ENCODE assay signal across 13 cellular contexts in genomic region chr12:104748790-104749189, GRCh38.
DNase-seq lines count a peak whose midpoint lies in the region; ATAC-seq and TF ChIP-seq lines count a peak whose summit lies in the region.
"Had no signal": no experiment of that assay in that cellular context is flagged by ENCODE, and none has a peak within 500 bp of the region (broad histone marks: within the 10 kb centered on the region; RNA-seq: fewer than 3 reads in every experiment).

No MANE protein-coding gene starts in this region.

- no peak for TF ChIP-seq CTCF in AG10803 (conservative IDR thresholded peaks at IDR 0.05; ENCODE audit: low read length)

- H3K4me3 ChIP-seq in AG10803 (ENCODE audit: low read length), result no peak overlapping the region
- H3K4me3 ChIP-seq: neural progenitor cell had no signal

- ATAC-seq in GM19455 (IDR thresholded peaks at IDR 0.05; ENCODE audit: unreplicated experiment), result no peak

- DNase-seq in AG10803 (ENCODE audit: low read depth) (peak; percentile 7), M059J (ENCODE audit: low read depth) (peak; percentile 61), epithelial cell of prostate (ENCODE audit: low read depth, low spot score) (peak; percentile 36), mucosa of gallbladder (ENCODE audit: low spot score) (peak; percentile 26), LoVo (ENCODE audit: low spot score) (no peak), GF-D8 (lab: John Stamatoyannopoulos, UW) (no peak)
- DNase-seq in stimulated activated CD4-positive, alpha-beta T cell treated with anti-CD3 and anti-CD28 coated beads, Interleukin-2, amount 100 ng/mL, for 24 hours, result no peak
- DNase-seq: activated gamma-delta T cell; AML-193; effector CD4-positive, alpha-beta T cell; stimulated activated CD4-positive, alpha-beta T cell treated with anti-CD3 and anti-CD28 coated beads, Interleukin-4, amount 100 ng/mL, for 4 hours had no signal

- peak overlapping the region; percentile 5 for H3K27ac ChIP-seq in epithelial cell of prostate
- H3K27ac ChIP-seq: neural progenitor cell had no signal

Comparison
In these comparisons a context has a peak if more than half of its experiments do, and no peak if none do; other contexts are left out.
1. DNase-seq: peak in AG10803 (single experiment), M059J (single experiment), epithelial cell of prostate (single experiment) and mucosa of gallbladder (single experiment); none in LoVo (single experiment), GF-D8 (single experiment) and stimulated activated CD4-positive, alpha-beta T cell treated with anti-CD3 and anti-CD28 coated beads, Interleukin-2, amount 100 ng/mL, for 24 hours (0 of 2).